In genomic region chr19:46487802-46488445, GRCh38 we compare ENCODE assay signal across 9 cellular contexts. TPM values are rescaled to one million over a fixed set of nuclear protein-coding genes. Genes with fewer than 3 reads are reported as not detected.
DNase-seq lines count a peak whose midpoint lies in the region; ATAC-seq and TF ChIP-seq lines count a peak whose summit lies in the region.
"Had no signal": no experiment of that assay in that cellular context is flagged by ENCODE, and none has a peak within 500 bp of the region (broad histone marks: within the 10 kb centered on the region; RNA-seq: fewer than 3 reads in every experiment).

No MANE protein-coding gene starts in this region.

- peaks cover 32% of the 10 kb centered on the region for H3K4me1 Mint-ChIP-seq in activated naive CD8-positive, alpha-beta T cell (ENCODE audit: low read depth)

- ATAC-seq in upper lobe of left lung (ENCODE audit: low FRiP score in 2 of 2), result peak; percentile 44 to 83

- H3K9ac ChIP-seq in SK-N-SH, result no peak overlapping the region

- TF ChIP-seq EP300 in SK-N-SH (IDR thresholded peaks at IDR 0.05; ENCODE audit: borderline replicate concordance in 1 of 2, low read depth in 1 of 2, low read length in 1 of 2) (no peak), upper lobe of left lung (IDR thresholded peaks at IDR 0.05) (no peak)

- peaks cover 1% of the 10 kb centered on the region for H3F3A ChIP-seq in SK-N-SH (replicated peaks; ENCODE audit: insufficient read depth)

- H3K36me3 Mint-ChIP-seq in activated naive CD8-positive, alpha-beta T cell, result no peaks in the 10 kb centered on the region

- peak; percentile 71 for TF ChIP-seq CTCF in LNCAP (IDR thresholded peaks at IDR 0.05)
- TF ChIP-seq CTCF in SK-N-SH (IDR thresholded peaks at IDR 0.05), result peak; percentile 88
- peak; percentile 93 for TF ChIP-seq CTCF in cardiac muscle cell (IDR thresholded peaks at IDR 0.05; ENCODE audit: low read depth, low read length)
- TF ChIP-seq CTCF in upper lobe of left lung (IDR thresholded peaks at IDR 0.05), result peak; percentile 91 to 97 (median 94)

- H3K4me1 ChIP-seq in SK-N-SH (ENCODE audit: control insufficient read depth in 1 of 2, insufficient read depth in 2 of 2, low read depth in 1 of 2, low read length in 1 of 2) (peaks cover 0 to 14% of the 10 kb centered on the region in 2 experiments; a peak in 1 of 4 replicates), cardiac muscle cell (ENCODE audit: low read depth) (peaks cover 2% of the 10 kb centered on the region), upper lobe of left lung (peaks cover 24 to 46% (median 30%) of the 10 kb centered on the region in 4 donors)

- H3K27ac ChIP-seq in SK-N-SH (ENCODE audit: low read depth in 2 of 2, low read length in 1 of 2), result no peak overlapping the region
- H3K27ac ChIP-seq in cardiac muscle cell, result no peak overlapping the region
- no peak overlapping the region for H3K27ac ChIP-seq in upper lobe of left lung

- H3K4me3 ChIP-seq in SK-N-SH (ENCODE audit: low read depth in 2 of 2, low read length in 1 of 2) (peak overlapping the region; percentile 40 to 52), cardiac muscle cell (peak overlapping the region; percentile 21), upper lobe of left lung (peak overlapping the region in 3 of 4 donors; percentile 2 to 27 (median 9))

- no peaks in the 10 kb centered on the region for H4K20me1 ChIP-seq in SK-N-SH (ENCODE audit: insufficient read depth)

- peak overlapping the region; percentile 90 for H3K4me2 ChIP-seq in SK-N-SH

- TF ChIP-seq RAD21 in SK-N-SH (IDR thresholded peaks at IDR 0.05; ENCODE audit: low read length), result peak; percentile 96

- no peaks in the 10 kb centered on the region for H3K79me2 ChIP-seq in SK-N-SH (ENCODE audit: insufficient read depth)

- no peaks in the 10 kb centered on the region for H3K9me2 ChIP-seq in SK-N-SH

- CTCF ChIA-PET in SK-N-SH (lab: Yijun Ruan, JAX), result interaction anchor here (0.5 to 24.7 kb wide), 35 partner anchors 11 to 459 kb away, joined by 3 to 463 read pairs (median 4); partner anchors contain the start of genes PNMA8A, PNMA8C and PPP5C

- no peak for TF ChIP-seq POLR2A in upper lobe of left lung (IDR thresholded peaks at IDR 0.05)

- peak overlapping the region; percentile 90; the same call in 1 of the 2 replicates for H2AFZ ChIP-seq in SK-N-SH (ENCODE audit: low read depth)

- H3K36me3 ChIP-seq in SK-N-SH (replicated peaks in 1 of 2; ENCODE audit: control insufficient read depth in 1 of 2, insufficient read depth in 2 of 2, low read length in 1 of 2) (no peaks in the 10 kb centered on the region), cardiac muscle cell (no peaks in the 10 kb centered on the region), upper lobe of left lung (no peaks in the 10 kb centered on the region)

- DNase-seq in DMS153 (lab: John Stamatoyannopoulos, UW), result peak; percentile 31
- DNase-seq in SK-N-SH, result peak; percentile 89
- DNase-seq in cardiac muscle cell (ENCODE audit: low read depth in 1 of 2, low spot score in 1 of 2), result peak; percentile 80 to 89
- peak; percentile 70 to 97 (median 86) for DNase-seq in posterior cingulate gyrus
- DNase-seq in upper lobe of left lung, result peak; percentile 67 to 92
- DNase-seq in cortex of kidney (lab: John Stamatoyannopoulos, UW), result no peak

- no peaks in the 10 kb centered on the region for H3K9me3 ChIP-seq in SK-N-SH
- no peaks in the 10 kb centered on the region for H3K9me3 ChIP-seq in cardiac muscle cell (ENCODE audit: low read depth)
- H3K9me3 ChIP-seq in upper lobe of left lung, result no peaks in the 10 kb centered on the region

- H3K9me3 Mint-ChIP-seq in activated naive CD8-positive, alpha-beta T cell (ENCODE audit: low read depth), result no peaks in the 10 kb centered on the region

- H3K27me3 Mint-ChIP-seq in activated naive CD8-positive, alpha-beta T cell, result peaks cover 48% of the 10 kb centered on the region

- intact Hi-C loops in posterior cingulate gyrus (cut with DNase I), result loop anchor here (1.0 to 2.0 kb wide), 2 partner anchors 85 to 93 kb away; no protein-coding TSS in a partner anchor

- POLR2A ChIA-PET in SK-N-SH (lab: Yijun Ruan, JAX), result no interaction called here

- peak overlapping the region; percentile 7 for H3K4me3 Mint-ChIP-seq in activated naive CD8-positive, alpha-beta T cell

- 11% methylated on average over 33 of the region's 38 CpGs for WGBS in SK-N-SH (ENCODE audit: low lambda C conversion rate)
- 4 to 8% methylated on average over 20 to 34 of the region's 38 CpGs for WGBS in upper lobe of left lung, 2 donors

- H3K27me3 ChIP-seq in SK-N-SH (ENCODE audit: insufficient read depth), result no peaks in the 10 kb centered on the region
- H3K27me3 ChIP-seq in cardiac muscle cell, result peaks cover 16% of the 10 kb centered on the region
- peaks cover 2 to 41% (median 16%) of the 10 kb centered on the region in 4 donors for H3K27me3 ChIP-seq in upper lobe of left lung

- no peak overlapping the region for H3K27ac Mint-ChIP-seq in activated naive CD8-positive, alpha-beta T cell

TF ChIP-seq in SK-N-SH, 30 proteins besides CTCF, POLR2A, EP300 and RAD21:
- TF ChIP-seq IRF3 (IDR thresholded peaks at IDR 0.05; ENCODE audit: low read depth, low read length), result no peak
- no peak for TF ChIP-seq TEAD4 (IDR thresholded peaks at IDR 0.05; ENCODE audit: borderline replicate concordance, insufficient read depth)
- TF ChIP-seq CHD2 (IDR thresholded peaks at IDR 0.05; ENCODE audit: low read length, partially characterized antibody), result peak; percentile 21
- TF ChIP-seq SMC3 (IDR thresholded peaks at IDR 0.05; ENCODE audit: low read depth, low read length), result peak; percentile 99
- TF ChIP-seq MAX (IDR thresholded peaks at IDR 0.05; ENCODE audit: low read depth), result no peak
- TF ChIP-seq FOXM1 (IDR thresholded peaks at IDR 0.05; ENCODE audit: low read depth), result no peak
- no peak for TF ChIP-seq MEF2A (IDR thresholded peaks at IDR 0.05; ENCODE audit: borderline replicate concordance, low read depth)
- TF ChIP-seq NRF1 (IDR thresholded peaks at IDR 0.05; ENCODE audit: low read depth, low read length), result 0 out of 2 replicates have a peak, but pooled peaks have one; percentile 9
- no peak for TF ChIP-seq JUND (IDR thresholded peaks at IDR 0.05)
- no peak for TF ChIP-seq USF1 (IDR thresholded peaks at IDR 0.05; ENCODE audit: borderline replicate concordance, low read depth)
TF ChIP-seq in SK-N-SH: peak in this region for 3.

RNA-seq across cellular contexts. Expression of gene PNMA8B, which starts 7.7 kb away (rescaled TPM):
- 0.63 and 0.92 TPM in 2 replicates for polyA plus RNA-seq in SK-N-SH (2012; rRNA removed)
- 0.39 and 0.66 TPM in 2 replicates for polyA plus RNA-seq in SK-N-SH (2012; cell fraction: cytosol; rRNA removed)
- polyA plus RNA-seq in SK-N-SH (2012; cell fraction: nucleus; rRNA removed), result 0.66 and 0.74 TPM in 2 replicates
- 8.8 and 13.5 TPM in 2 replicates for total RNA-seq in cardiac muscle cell
- polyA plus RNA-seq in cardiac muscle cell, result 4.1 and 8.8 TPM in 2 replicates
- total RNA-seq in upper lobe of left lung, result 1 to 10 TPM in 4 of 6 donors, under 1 TPM in 2; 0.39 to 2.7 (median 1.6) TPM

RNA-seq across cellular contexts. Expression of gene PNMA8A, which starts 16.6 kb away (rescaled TPM):
- polyA plus RNA-seq in SK-N-SH (2012; rRNA removed), result 10.2 and 13.8 TPM in 2 replicates
- 15.7 and 15.8 TPM in 2 replicates for polyA plus RNA-seq in SK-N-SH (2012; cell fraction: cytosol; rRNA removed)
- polyA plus RNA-seq in SK-N-SH (2012; cell fraction: nucleus; rRNA removed), result 6.8 and 8.5 TPM in 2 replicates
- 67.8 and 71.7 TPM in 2 replicates for total RNA-seq in cardiac muscle cell
- polyA plus RNA-seq in cardiac muscle cell, result 38.3 and 46.4 TPM in 2 replicates
- total RNA-seq in upper lobe of left lung, result 1 to 10 TPM in 5 of 6 donors, under 1 TPM in 1; 0.61 to 4.8 (median 2.2) TPM

RNA-seq across cellular contexts. Expression of gene PNMA8C, which starts 59.2 kb away (rescaled TPM):
- 1.3 and 1.6 TPM in 2 replicates for polyA plus RNA-seq in SK-N-SH (2012; rRNA removed)
- 1.1 and 1.4 TPM in 2 replicates for polyA plus RNA-seq in SK-N-SH (2012; cell fraction: cytosol; rRNA removed)
- 1.6 and 1.8 TPM in 2 replicates for polyA plus RNA-seq in SK-N-SH (2012; cell fraction: nucleus; rRNA removed)
- 0.69 and 0.81 TPM in 2 replicates for total RNA-seq in cardiac muscle cell
- polyA plus RNA-seq in cardiac muscle cell, result 0.20 TPM in 1 of 2 replicates, not detected in the other
- total RNA-seq in upper lobe of left lung, result under 1 TPM in 2 of 6 donors, not detected in 4; under 0.01 to 0.27 TPM
- total RNA-seq: glomerular endothelial cell had no signal

Comparison
In these comparisons a context has a peak if more than half of its experiments do, and no peak if none do; other contexts are left out.
1. RNA of gene PNMA8A, which starts 16.6 kb away (total RNA-seq): 67.8 to 71.7 TPM in cardiac muscle cell; 0.61 to 4.8 TPM in upper lobe of left lung; every median in the first group is over 10 times any median in the second.
2. Peak in every context shown above with its lines, with median percentiles within 50 percentile points of each other: CTCF ChIP-seq and H3K4me3 ChIP-seq.